ENCODE assay signal across 24 cellular contexts in genomic region chr13:113833111-113833830, GRCh38. TPM values are rescaled to one million over a fixed set of nuclear protein-coding genes. Genes with fewer than 3 reads are reported as not detected.
DNase-seq lines count a peak whose midpoint lies in the region; ATAC-seq, FAIRE-seq and TF ChIP-seq lines count a peak whose summit lies in the region.
"Had no signal": no experiment of that assay in that cellular context is flagged by ENCODE, and none has a peak within 500 bp of the region (broad histone marks: within the 10 kb centered on the region; RNA-seq: fewer than 3 reads in every experiment).

No MANE protein-coding gene starts in this region.

- no peaks in the 10 kb centered on the region for H3K9me3 ChIP-seq in right atrium auricular region
- no peaks in the 10 kb centered on the region for H3K9me3 ChIP-seq in lower lobe of right lung
- H3K9me3 ChIP-seq: BE2C, Caco-2 had no signal

- peaks cover 10% of the 10 kb centered on the region for H3K4me1 Mint-ChIP-seq in endothelial cell (ENCODE audit: unreplicated experiment)
- H3K4me1 Mint-ChIP-seq in T-helper 2 cell treated with Interferon-gamma antibody and Interleukin-4, amounts not matched to agents 5 μg/mL and 100 μg/mL, for 36 hours (ENCODE audit: low read depth) = peaks cover 10% of the 10 kb centered on the region

- peaks cover 21% of the 10 kb centered on the region for H3K27me3 Mint-ChIP-seq in endothelial cell (ENCODE audit: unreplicated experiment)
- no peaks in the 10 kb centered on the region for H3K27me3 Mint-ChIP-seq in T-helper 2 cell treated with Interferon-gamma antibody and Interleukin-4, amounts not matched to agents 5 μg/mL and 100 μg/mL, for 36 hours (ENCODE audit: low read depth)
- H3K27me3 Mint-ChIP-seq: CD4-positive, alpha-beta T cell; IgD-negative memory B cell had no signal

- peak overlapping the region; percentile 30 for H3K27ac Mint-ChIP-seq in endothelial cell (ENCODE audit: unreplicated experiment)
- no peak overlapping the region for H3K27ac Mint-ChIP-seq in T-helper 2 cell treated with Interferon-gamma antibody and Interleukin-4, amounts not matched to agents 5 μg/mL and 100 μg/mL, for 36 hours
- H3K27ac Mint-ChIP-seq: CD4-positive, alpha-beta T cell; IgD-negative memory B cell had no signal

- H3K27ac ChIP-seq in right atrium auricular region (no peak overlapping the region), lower lobe of right lung (no peak overlapping the region)
- H3K27ac ChIP-seq: PC-9, SK-N-MC had no signal

- FAIRE-seq in urothelium cell line (lab: Jason Lieb, UNC) = peak; percentile 99
- FAIRE-seq: G401.6 had no signal

- intact Hi-C loops in Right ventricle myocardium superior (cut with DNase I) = no loop called here
- intact Hi-C loops in lower lobe of right lung (cut with DNase I) = no loop called here

- H3K4me3 Mint-ChIP-seq in endothelial cell (ENCODE audit: unreplicated experiment) = no peak overlapping the region
- H3K4me3 Mint-ChIP-seq in T-helper 2 cell treated with Interferon-gamma antibody and Interleukin-4, amounts not matched to agents 5 μg/mL and 100 μg/mL, for 36 hours = no peak overlapping the region
- H3K4me3 Mint-ChIP-seq: CD4-positive, alpha-beta T cell; IgD-negative memory B cell had no signal

- H3K4me3 ChIP-seq in right atrium auricular region (no peak overlapping the region), lower lobe of right lung (no peak overlapping the region)
- H3K4me3 ChIP-seq: PC-9, SK-N-MC had no signal

- ATAC-seq in Right ventricle myocardium superior (ENCODE audit: poor library complexity) (no peak), lower lobe of right lung (no peak)
- ATAC-seq: HCT116 had no signal

- no peaks in the 10 kb centered on the region for H3K9me3 Mint-ChIP-seq in endothelial cell (ENCODE audit: unreplicated experiment)
- H3K9me3 Mint-ChIP-seq in T-helper 2 cell treated with Interferon-gamma antibody and Interleukin-4, amounts not matched to agents 5 μg/mL and 100 μg/mL, for 36 hours = no peaks in the 10 kb centered on the region
- H3K9me3 Mint-ChIP-seq: CD4-positive, alpha-beta T cell; IgD-negative memory B cell had no signal

- H3K36me3 ChIP-seq in right atrium auricular region = peaks cover 48% of the 10 kb centered on the region
- peaks cover 44% of the 10 kb centered on the region for H3K36me3 ChIP-seq in lower lobe of right lung
- H3K36me3 ChIP-seq: BE2C had no signal

- no peaks in the 10 kb centered on the region for H3K36me3 Mint-ChIP-seq in endothelial cell (ENCODE audit: low read depth, unreplicated experiment)
- no peaks in the 10 kb centered on the region for H3K36me3 Mint-ChIP-seq in T-helper 2 cell treated with Interferon-gamma antibody and Interleukin-4, amounts not matched to agents 5 μg/mL and 100 μg/mL, for 36 hours (ENCODE audit: low read depth)
- H3K36me3 Mint-ChIP-seq: IgD-negative memory B cell had no signal

- DNase-seq in Right ventricle myocardium superior = peak; percentile 27
- DNase-seq in right atrium auricular region (ENCODE audit: low spot score) = no peak
- DNase-seq in endothelial cell (ENCODE audit: low spot score) = no peak
- peak; percentile 43 for DNase-seq in lower lobe of right lung
- DNase-seq in urothelium cell line (ENCODE audit: low spot score) = no peak
- DNase-seq in C1 segment of cervical spinal cord (lab: John Stamatoyannopoulos, UW) = no peak
- no peak for DNase-seq in T-helper 2 cell treated with Interferon-gamma antibody and Interleukin-4, amounts not matched to agents 5 μg/mL and 100 μg/mL, for 36 hours (ENCODE audit: low spot score)
- DNase-seq in NK-92 treated with Interleukin-12 subunit alpha and Interleukin-12 subunit beta, amount 100 ng/mL, for 24 hours (lab: John Stamatoyannopoulos, UW) = no peak
- DNase-seq: BE2C; Caco-2; CD4-positive, alpha-beta T cell; GOT3; MM.1S; NCI-H1092; NCI-H1436 treated with DMSO at 0.1 percent for 48 hours; NCI-H2029; NCI-H345; NCI-H526; PC-9; SHP77 had no signal

- no peak for TF ChIP-seq CTCF in right atrium auricular region (IDR thresholded peaks at IDR 0.05)
- no peak for TF ChIP-seq CTCF in endothelial cell (IDR thresholded peaks at IDR 0.05; ENCODE audit: unreplicated experiment)
- no peak for TF ChIP-seq CTCF in lower lobe of right lung (IDR thresholded peaks at IDR 0.05)

- H3K4me1 ChIP-seq in right atrium auricular region = peaks cover 0 to 16% of the 10 kb centered on the region in 2 donors
- peaks cover 15% of the 10 kb centered on the region for H3K4me1 ChIP-seq in lower lobe of right lung

- H3K27me3 ChIP-seq in right atrium auricular region (no peaks in the 10 kb centered on the region), lower lobe of right lung (ENCODE audit: low read depth) (no peaks in the 10 kb centered on the region)
- H3K27me3 ChIP-seq: BE2C had no signal

RNA-seq across cellular contexts. Expression of gene GAS6, which starts 30.6 kb away (rescaled TPM):
- 181 TPM for total RNA-seq in Right ventricle myocardium superior
- 100 to 1,000 TPM; 206 to 254 TPM for total RNA-seq in right atrium auricular region
- total RNA-seq in endothelial cell (ENCODE audit: unreplicated experiment) = 19.8 TPM
- total RNA-seq in lower lobe of right lung = 111 TPM

Comparison
In these comparisons a context has a peak if more than half of its experiments do, and no peak if none do; other contexts are left out.
1. DNase-seq: peak in Right ventricle myocardium superior (single experiment) and lower lobe of right lung (single experiment); none in right atrium auricular region (single experiment), endothelial cell (single experiment), urothelium cell line (single experiment), C1 segment of cervical spinal cord (0 of 14), T-helper 2 cell treated with Interferon-gamma antibody and Interleukin-4, amounts not matched to agents 5 μg/mL and 100 μg/mL, for 36 hours (single experiment) and NK-92 treated with Interleukin-12 subunit alpha and Interleukin-12 subunit beta, amount 100 ng/mL, for 24 hours (single experiment).